In the genomic region with DNA sequence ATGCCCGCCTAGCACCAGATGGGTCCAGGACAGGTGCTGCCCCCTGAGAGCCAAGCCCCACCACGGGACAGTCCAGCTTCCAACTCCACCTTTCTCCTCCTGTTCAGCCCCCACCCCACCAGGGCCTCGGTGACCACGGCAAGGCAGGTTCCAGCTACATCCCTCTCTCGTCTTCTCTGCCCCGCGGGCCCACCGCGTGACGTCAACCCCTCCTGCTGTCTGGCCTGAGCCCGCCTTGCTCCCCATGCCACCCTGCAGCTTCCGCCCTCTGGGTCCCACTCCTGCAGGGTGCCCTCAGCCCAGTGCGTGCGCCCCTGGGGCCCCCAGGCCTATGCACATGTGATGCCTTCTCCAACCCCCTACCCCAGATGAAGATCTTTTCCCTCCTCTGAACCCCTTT, we compare ENCODE assay signal across 17 cellular contexts.
"Had no signal": no experiment of that assay in that cellular context is flagged by ENCODE, and none has a peak within 500 bp of the region (broad histone marks: within the 10 kb centered on the region; RNA-seq: fewer than 3 reads in every experiment).

No MANE protein-coding gene starts in this region.

- H3K4me3 Mint-ChIP-seq: naive thymus-derived CD4-positive, alpha-beta T cell had no signal

- DNase-seq: colonic mucosa; dermis blood vessel endothelial cell; esophagus squamous epithelium; foreskin fibroblast; glutamatergic neuron; left colon; naive thymus-derived CD4-positive, alpha-beta T cell; nephron progenitor cell; posterior cingulate gyrus; small intestine; stimulated activated CD4-positive, alpha-beta T cell treated with anti-CD3 and anti-CD28 coated beads, Interleukin-2, amount 100 ng/mL, for 48 hours; stimulated activated naive CD4-positive, alpha-beta T cell treated with Interleukin-2 at 50 U/mL for 16 hours; upper lobe of right lung had no signal

- H3K36me3 ChIP-seq: colonic mucosa, esophagus squamous epithelium, gastroesophageal sphincter, tibial nerve, upper lobe of right lung, vagina had no signal

- H3K27me3 ChIP-seq: gastroesophageal sphincter, tibial nerve, vagina had no signal

- H3K4me1 ChIP-seq: colonic mucosa had no signal

- H3K27ac Mint-ChIP-seq: naive thymus-derived CD4-positive, alpha-beta T cell had no signal

- ATAC-seq: gastroesophageal sphincter; left colon; naive thymus-derived CD4-positive, alpha-beta T cell; right cardiac atrium; upper lobe of right lung had no signal

- H3K9me3 ChIP-seq: colonic mucosa, esophagus squamous epithelium, gastroesophageal sphincter, tibial nerve, upper lobe of right lung, vagina had no signal

- H3K4me3 ChIP-seq: colonic mucosa, esophagus squamous epithelium, gastroesophageal sphincter, tibial nerve, upper lobe of right lung, vagina had no signal
